In the genomic region with DNA sequence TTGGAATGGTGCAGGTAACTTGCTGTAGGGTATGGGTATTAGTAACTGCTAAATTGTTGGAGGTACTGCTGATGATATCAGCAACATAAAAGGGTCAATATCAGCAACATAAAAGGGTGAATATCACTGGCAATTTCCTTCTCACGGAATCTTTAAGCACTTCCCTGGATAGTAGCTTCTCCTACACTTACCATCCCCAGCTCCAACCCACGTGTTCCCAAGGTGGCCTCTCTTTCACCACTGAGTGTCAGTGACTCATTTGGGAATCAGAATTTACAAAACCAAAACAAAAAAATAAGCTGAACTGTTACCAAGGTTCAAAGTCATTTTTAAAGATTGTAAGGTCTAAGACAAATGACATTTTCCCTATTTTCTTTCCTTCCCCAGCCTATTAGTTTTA, we compare ENCODE assay signal across 25 cellular contexts.
"Had no signal": no experiment of that assay in that cellular context is flagged by ENCODE, and none has a peak within 500 bp of the region (broad histone marks: within the 10 kb centered on the region; RNA-seq: fewer than 3 reads in every experiment).

No MANE protein-coding gene starts in this region.

- H3K4me3 ChIP-seq: colonic mucosa, gastroesophageal sphincter, heart left ventricle, pancreas, smooth muscle cell, stomach, upper lobe of left lung had no signal

- H3K4me3 Mint-ChIP-seq: activated CD4-positive, alpha-beta T cell treated with anti-CD3 and anti-CD28 coated beads, Interleukin-2, amount 10 ng/mL, durations not matched to agents 7 days and 5 days; activated CD8-positive, alpha-beta T cell treated with anti-CD3 and anti-CD28 coated beads, Interleukin-2, amount 10 ng/mL, durations not matched to agents 7 days and 5 days; activated naive CD8-positive, alpha-beta T cell treated with anti-CD3 and anti-CD28 coated beads, Interleukin-2, amount 10 ng/mL, durations not matched to agents 7 days and 5 days; activated T-cell treated with anti-CD3 and anti-CD28 coated beads, Interleukin-2, amount 50 U/mL, for 24 hours; brain; central memory CD8-positive, alpha-beta T cell; immature natural killer cell; natural killer cell had no signal

- H3K36me3 Mint-ChIP-seq: activated naive CD8-positive, alpha-beta T cell treated with anti-CD3 and anti-CD28 coated beads, Interleukin-2, amount 10 ng/mL, durations not matched to agents 7 days and 5 days; immature natural killer cell; natural killer cell had no signal

- DNase-seq: activated CD4-positive, alpha-beta T cell treated with anti-CD3 and anti-CD28 coated beads, Interleukin-2, amount 10 ng/mL, durations not matched to agents 7 days and 5 days; activated CD8-positive, alpha-beta T cell treated with anti-CD3 and anti-CD28 coated beads, Interleukin-2, amount 10 ng/mL, durations not matched to agents 7 days and 5 days; activated naive CD4-positive, alpha-beta T cell treated with Interleukin-2 at 50 U/mL for 16 hours; activated naive CD8-positive, alpha-beta T cell treated with anti-CD3 and anti-CD28 coated beads, Interleukin-2, amount 10 ng/mL, durations not matched to agents 7 days and 5 days; activated T-cell treated with anti-CD3 and anti-CD28 coated beads, Interleukin-2, amount 50 U/mL, for 24 hours; colonic mucosa; heart left ventricle; immature natural killer cell; kidney glomerular epithelial cell; left ventricle myocardium superior; natural killer cell; pancreas; stimulated activated CD4-positive, alpha-beta T cell treated with anti-CD3 and anti-CD28 coated beads, Interleukin-4, amount 100 ng/mL, for 1 hour; stomach; T-helper 1 cell; T-helper 9 cell; upper lobe of left lung had no signal

- ATAC-seq: activated CD4-positive, CD25-positive, alpha-beta regulatory T cell treated with anti-CD3 and anti-CD28 coated beads, Interleukin-2, amount 50 U/mL, for 24 hours; activated CD8-positive, alpha-beta T cell treated with anti-CD3 and anti-CD28 coated beads, Interleukin-2, amount 10 ng/mL, durations not matched to agents 7 days and 5 days; gastroesophageal sphincter; heart left ventricle; left ventricle myocardium superior; natural killer cell; pancreas; sciatic nerve had no signal

- H3K9me3 Mint-ChIP-seq: activated CD4-positive, alpha-beta T cell treated with anti-CD3 and anti-CD28 coated beads, Interleukin-2, amount 10 ng/mL, durations not matched to agents 7 days and 5 days; activated naive CD8-positive, alpha-beta T cell treated with anti-CD3 and anti-CD28 coated beads, Interleukin-2, amount 10 ng/mL, durations not matched to agents 7 days and 5 days; activated T-cell treated with anti-CD3 and anti-CD28 coated beads, Interleukin-2, amount 50 U/mL, for 24 hours; activated T-helper 2 cell treated with anti-CD3 and anti-CD28 coated beads, Interferon-gamma antibody, Interleukin-2, Interleukin-4, amounts not matched to agents 10 μg/mL and 5 μg/mL and 100 μg/mL, durations not matched to agents 14 hours and 24 hours and 36 hours; brain; central memory CD8-positive, alpha-beta T cell; natural killer cell had no signal

- H3K4me1 ChIP-seq: colonic mucosa, gastroesophageal sphincter, heart left ventricle, pancreas, stomach, upper lobe of left lung had no signal

- H3K9me3 ChIP-seq: colonic mucosa, gastroesophageal sphincter, heart left ventricle, neutrophil, pancreas, stomach, upper lobe of left lung had no signal

- H3K36me3 ChIP-seq: colonic mucosa, gastroesophageal sphincter, heart left ventricle, neutrophil, pancreas, stomach, upper lobe of left lung had no signal

- H3K4me1 Mint-ChIP-seq: activated CD4-positive, alpha-beta T cell treated with anti-CD3 and anti-CD28 coated beads, Interleukin-2, amount 10 ng/mL, durations not matched to agents 7 days and 5 days; activated naive CD8-positive, alpha-beta T cell treated with anti-CD3 and anti-CD28 coated beads, Interleukin-2, amount 10 ng/mL, durations not matched to agents 7 days and 5 days; central memory CD8-positive, alpha-beta T cell; immature natural killer cell; natural killer cell had no signal

- H3K27ac Mint-ChIP-seq: activated CD4-positive, alpha-beta T cell treated with anti-CD3 and anti-CD28 coated beads, Interleukin-2, amount 10 ng/mL, durations not matched to agents 7 days and 5 days; activated CD8-positive, alpha-beta T cell treated with anti-CD3 and anti-CD28 coated beads, Interleukin-2, amount 10 ng/mL, durations not matched to agents 7 days and 5 days; activated naive CD8-positive, alpha-beta T cell treated with anti-CD3 and anti-CD28 coated beads, Interleukin-2, amount 10 ng/mL, durations not matched to agents 7 days and 5 days; activated T-cell treated with anti-CD3 and anti-CD28 coated beads, Interleukin-2, amount 50 U/mL, for 24 hours; activated T-helper 2 cell treated with anti-CD3 and anti-CD28 coated beads, Interferon-gamma antibody, Interleukin-2, Interleukin-4, amounts not matched to agents 10 μg/mL and 5 μg/mL and 100 μg/mL, durations not matched to agents 14 hours and 24 hours and 36 hours; brain; immature natural killer cell; natural killer cell had no signal

- H3K27me3 ChIP-seq: colonic mucosa, neutrophil, pancreas, stomach, upper lobe of left lung had no signal

- H3K27me3 Mint-ChIP-seq: brain had no signal

- H3K27ac ChIP-seq: colonic mucosa, gastroesophageal sphincter, heart left ventricle, neutrophil, pancreas, stomach, upper lobe of left lung had no signal
